Comparison of ENCODE assay signal across 9 cellular contexts in genomic region chr3:129045675-129046036, GRCh38. TPM values are rescaled to one million over a fixed set of nuclear protein-coding genes. Genes with fewer than 3 reads are reported as not detected.
DNase-seq lines count a peak whose midpoint lies in the region; ATAC-seq and TF ChIP-seq lines count a peak whose summit lies in the region.
"Had no signal": no experiment of that assay in that cellular context is flagged by ENCODE, and none has a peak within 500 bp of the region (broad histone marks: within the 10 kb centered on the region; RNA-seq: fewer than 3 reads in every experiment).

No MANE protein-coding gene starts in this region.

- WGBS in esophagus squamous epithelium, 2 donors, result 5% methylated on average over 8 of the region's 43 CpGs; no CpG with 5 or more reads in 1 of the 2 donors

- H3K27ac ChIP-seq in fibroblast of lung (ENCODE audit: insufficient read depth, low read length), result no peak overlapping the region
- H3K27ac ChIP-seq in skeletal muscle tissue (ENCODE audit: low read depth, low read length), result no peak overlapping the region
- H3K27ac ChIP-seq in esophagus squamous epithelium, result no peak overlapping the region

- H3K9me3 Mint-ChIP-seq in activated CD8-positive, alpha-beta memory T cell treated with anti-CD3 and anti-CD28 coated beads, Interleukin-2, amount 10 ng/mL, durations not matched to agents 7 days and 5 days (ENCODE audit: low read depth), result peaks cover 5% of the 10 kb centered on the region

- no peaks in the 10 kb centered on the region for H3K36me3 ChIP-seq in fibroblast of lung (ENCODE audit: control insufficient read depth, insufficient read depth, low read length)
- H3K36me3 ChIP-seq in skeletal muscle tissue (ENCODE audit: control insufficient read depth in 3 of 3, insufficient read depth in 3 of 3, low read length in 3 of 3), result no peaks in the 10 kb centered on the region
- no peaks in the 10 kb centered on the region for H3K36me3 ChIP-seq in esophagus squamous epithelium

- H3K9ac ChIP-seq in fibroblast of lung (ENCODE audit: insufficient read depth, low read length) (peak overlapping the region; percentile 30), skeletal muscle tissue (ENCODE audit: low read depth in 1 of 3, low read length in 3 of 3) (peak overlapping the region in 2 of 3 donors; percentile 6 to 64)

- H3K27ac Mint-ChIP-seq in activated CD8-positive, alpha-beta memory T cell treated with anti-CD3 and anti-CD28 coated beads, Interleukin-2, amount 10 ng/mL, durations not matched to agents 7 days and 5 days, result no peak overlapping the region

- peak; percentile 22 for DNase-seq in G401 (ENCODE audit: low spot score)
- DNase-seq in activated CD8-positive, alpha-beta memory T cell treated with anti-CD3 and anti-CD28 coated beads, Interleukin-2, amount 10 ng/mL, durations not matched to agents 7 days and 5 days, result peak; percentile 58
- DNase-seq in fibroblast of lung (ENCODE audit: low read depth in 2 of 2), result no peak
- DNase-seq in esophagus squamous epithelium (lab: John Stamatoyannopoulos, UW), result no peak
- DNase-seq: NCI-H345 had no signal

- no peak overlapping the region for H2AFZ ChIP-seq in fibroblast of lung (ENCODE audit: low read length)

- peaks cover 2% of the 10 kb centered on the region for H3K4me1 Mint-ChIP-seq in activated CD8-positive, alpha-beta memory T cell treated with anti-CD3 and anti-CD28 coated beads, Interleukin-2, amount 10 ng/mL, durations not matched to agents 7 days and 5 days

- peaks cover 5% of the 10 kb centered on the region for H3K27me3 ChIP-seq in fibroblast of lung (ENCODE audit: control insufficient read depth, insufficient read depth, low read length)
- peaks cover 10 to 13% (median 13%) of the 10 kb centered on the region in 3 donors for H3K27me3 ChIP-seq in skeletal muscle tissue (ENCODE audit: control insufficient read depth in 3 of 3, insufficient read depth in 3 of 3, low read length in 3 of 3)
- H3K27me3 ChIP-seq in esophagus squamous epithelium, result peaks cover 0 to 39% (median 0%) of the 10 kb centered on the region in 4 donors

- H3K36me3 Mint-ChIP-seq in activated CD8-positive, alpha-beta memory T cell treated with anti-CD3 and anti-CD28 coated beads, Interleukin-2, amount 10 ng/mL, durations not matched to agents 7 days and 5 days, result peaks cover 7% of the 10 kb centered on the region

- H3K9me3 ChIP-seq in fibroblast of lung (ENCODE audit: control insufficient read depth, insufficient read depth, low read depth, low read length), result no peaks in the 10 kb centered on the region
- H3K9me3 ChIP-seq in skeletal muscle tissue (ENCODE audit: control insufficient read depth in 3 of 3, low read length in 3 of 3), result peaks cover 0 to 2% (median 0%) of the 10 kb centered on the region in 3 donors
- H3K9me3 ChIP-seq in esophagus squamous epithelium, result no peaks in the 10 kb centered on the region

- no peak overlapping the region for H3K4me2 ChIP-seq in fibroblast of lung (ENCODE audit: extremely low read depth, insufficient read depth, low read length)

- H3K79me2 ChIP-seq in fibroblast of lung (ENCODE audit: control insufficient read depth, insufficient read depth, low read length), result no peaks in the 10 kb centered on the region

- peak; percentile 97 for ATAC-seq in activated CD8-positive, alpha-beta memory T cell treated with anti-CD3 and anti-CD28 coated beads, Interleukin-2, amount 10 ng/mL, durations not matched to agents 7 days and 5 days
- ATAC-seq in GM21786 (IDR thresholded peaks at IDR 0.05; ENCODE audit: unreplicated experiment) (no peak), HG02642 (IDR thresholded peaks at IDR 0.05; ENCODE audit: poor library complexity, unreplicated experiment) (no peak), HG03521 (IDR thresholded peaks at IDR 0.05; ENCODE audit: unreplicated experiment) (no peak)

- no peaks in the 10 kb centered on the region for H3K4me1 ChIP-seq in fibroblast of lung (ENCODE audit: control insufficient read depth, extremely low read depth, insufficient read depth, low read length)
- H3K4me1 ChIP-seq in skeletal muscle tissue (ENCODE audit: control insufficient read depth in 3 of 3, insufficient read depth in 3 of 3, low read length in 3 of 3), result peaks cover 0 to 5% (median 0%) of the 10 kb centered on the region in 3 donors
- peaks cover 3 to 22% (median 10%) of the 10 kb centered on the region in 3 donors for H3K4me1 ChIP-seq in esophagus squamous epithelium

- no peak for TF ChIP-seq POLR2A in esophagus squamous epithelium (IDR thresholded peaks at IDR 0.05)

- intact Hi-C loops in esophagus squamous epithelium (cut with DNase I), result no loop called here

- in situ Hi-C loops in G401 (cut with HindIII; ENCODE audit: low sequenced_read_pairs), result no loop called here

- CTCF ChIA-PET in activated CD8-positive, alpha-beta memory T cell treated with anti-CD3 and anti-CD28 coated beads, Interleukin-2, amount 10 ng/mL, durations not matched to agents 7 days and 5 days (lab: Charles Lee), result interaction anchor here (1.2 to 1.7 kb wide), 2 partner anchors 21 to 200 kb away, joined by 3 to 5 read pairs; no protein-coding TSS in a partner anchor

- H3K4me3 ChIP-seq in fibroblast of lung (replicated peaks in 1 of 4; ENCODE audit: control extremely low read depth in 1 of 4, insufficient read depth in 1 of 4, low read depth in 3 of 4, low read length in 4 of 4) (peak overlapping the region in 1 of 4 experiments; percentile 4), skeletal muscle tissue (ENCODE audit: low read length in 3 of 3) (peak overlapping the region in 2 of 3 donors; percentile 40 to 56), esophagus squamous epithelium (peak overlapping the region in 2 of 4 donors; percentile 29 to 56)

- peak overlapping the region; percentile 19 for H3K4me3 Mint-ChIP-seq in activated CD8-positive, alpha-beta memory T cell treated with anti-CD3 and anti-CD28 coated beads, Interleukin-2, amount 10 ng/mL, durations not matched to agents 7 days and 5 days

- TF ChIP-seq CTCF in fibroblast of lung (conservative IDR thresholded peaks at IDR 0.05 in 1 of 2, IDR thresholded peaks at IDR 0.05 in 1 of 2; ENCODE audit: low read depth in 1 of 2, low read length in 2 of 2) (no peak), esophagus squamous epithelium (IDR thresholded peaks at IDR 0.05) (no peak)

- H4K20me1 ChIP-seq in fibroblast of lung (ENCODE audit: control insufficient read depth, extremely low read depth, insufficient read depth, low read length), result no peaks in the 10 kb centered on the region

- peaks cover 40% of the 10 kb centered on the region for H3K27me3 Mint-ChIP-seq in activated CD8-positive, alpha-beta memory T cell treated with anti-CD3 and anti-CD28 coated beads, Interleukin-2, amount 10 ng/mL, durations not matched to agents 7 days and 5 days

RNA-seq across cellular contexts. Expression of gene GP9, which starts 14.9 kb away (rescaled TPM):
- total RNA-seq in G401 (2014; rRNA removed; shearing (Covaris generic)), result not detected in 2 replicates
- not detected for total RNA-seq in activated CD8-positive, alpha-beta memory T cell treated with anti-CD3 and anti-CD28 coated beads, Interleukin-2, amount 10 ng/mL, durations not matched to agents 7 days and 5 days
- total RNA-seq in fibroblast of lung (not detected in 2 replicates), skeletal muscle tissue (not detected), esophagus squamous epithelium (not detected)
- polyA plus RNA-seq in fibroblast of lung, result not detected in 2 replicates
- not detected in 2 replicates for polyA plus RNA-seq in fibroblast of lung (2012)
- polyA minus RNA-seq in fibroblast of lung (ENCODE audit: low replicate concordance), result not detected in 2 replicates

RNA-seq across cellular contexts. Expression of gene EFCC1, which starts 44.6 kb away (rescaled TPM):
- not detected in 2 replicates for total RNA-seq in G401 (2014; rRNA removed; shearing (Covaris generic))
- total RNA-seq in activated CD8-positive, alpha-beta memory T cell treated with anti-CD3 and anti-CD28 coated beads, Interleukin-2, amount 10 ng/mL, durations not matched to agents 7 days and 5 days, result under 1 TPM; 0.09 to 0.12 TPM
- total RNA-seq in fibroblast of lung, result not detected in 2 replicates
- not detected in 2 replicates for polyA plus RNA-seq in fibroblast of lung
- 0.05 TPM in 1 of 2 replicates, not detected in the other for polyA plus RNA-seq in fibroblast of lung (2012)
- polyA minus RNA-seq in fibroblast of lung (ENCODE audit: low replicate concordance), result not detected in 2 replicates
- total RNA-seq in skeletal muscle tissue, result 1.0 TPM
- 1 to 10 TPM in 1 of 4 donors, under 1 TPM in 3; 0.19 to 2.9 (median 0.48) TPM for total RNA-seq in esophagus squamous epithelium

RNA-seq across cellular contexts. Expression of gene CFAP92, which starts 51.8 kb away (rescaled TPM):
- total RNA-seq in G401 (2014; rRNA removed; shearing (Covaris generic)), result not detected in 2 replicates
- total RNA-seq in activated CD8-positive, alpha-beta memory T cell treated with anti-CD3 and anti-CD28 coated beads, Interleukin-2, amount 10 ng/mL, durations not matched to agents 7 days and 5 days, result under 1 TPM in 1 of 2 experiments, not detected in 1; 0.12 TPM
- total RNA-seq in fibroblast of lung (under 0.01 TPM in 1 of 2 replicates, not detected in the other), skeletal muscle tissue (1.6 TPM), esophagus squamous epithelium (1 to 10 TPM in 1 of 4 donors, under 1 TPM in 3; 0.40 to 1.4 (median 0.98) TPM)
- 0.07 and 0.09 TPM in 2 replicates for polyA plus RNA-seq in fibroblast of lung
- 0.07 and 0.22 TPM in 2 replicates for polyA plus RNA-seq in fibroblast of lung (2012)
- not detected in 2 replicates for polyA minus RNA-seq in fibroblast of lung (ENCODE audit: low replicate concordance)

Comparison
In these comparisons a context has a peak if more than half of its experiments do, and no peak if none do; other contexts are left out.
1. DNase-seq: peak in G401 (single experiment) and activated CD8-positive, alpha-beta memory T cell treated with anti-CD3 and anti-CD28 coated beads, Interleukin-2, amount 10 ng/mL, durations not matched to agents 7 days and 5 days (single experiment); none in fibroblast of lung (0 of 2) and esophagus squamous epithelium (single experiment).